In genomic region chr3:107272885-107273284, GRCh38 we compare ENCODE assay signal across 22 cellular contexts.
"Had no signal": no experiment of that assay in that cellular context is flagged by ENCODE, and none has a peak within 500 bp of the region (broad histone marks: within the 10 kb centered on the region; RNA-seq: fewer than 3 reads in every experiment).

No MANE protein-coding gene starts in this region.

- FAIRE-seq: endometrium had no signal

- H3K4me1 Mint-ChIP-seq: activated naive CD4-positive, alpha-beta T cell treated with anti-CD3 and anti-CD28 coated beads, Interleukin-2, amount 10 ng/mL, durations not matched to agents 7 days and 5 days; immature natural killer cell; naive thymus-derived CD8-positive, alpha-beta T cell; neural progenitor cell had no signal

- H3K4me1 ChIP-seq: lower lobe of right lung, neural progenitor cell, sigmoid colon, uterus had no signal

- H3K27ac Mint-ChIP-seq: activated CD4-positive, alpha-beta memory T cell treated with anti-CD3 and anti-CD28 coated beads for 36 hours; activated naive CD4-positive, alpha-beta T cell treated with anti-CD3 and anti-CD28 coated beads, Interleukin-2, amount 10 ng/mL, durations not matched to agents 7 days and 5 days; immature natural killer cell; mesothelial cell of epicardium; naive thymus-derived CD8-positive, alpha-beta T cell; neural progenitor cell had no signal

- H3K4me3 ChIP-seq: lower lobe of right lung, neural progenitor cell, sigmoid colon, smooth muscle cell, uterus had no signal

- H3K4me3 Mint-ChIP-seq: activated CD4-positive, alpha-beta memory T cell treated with anti-CD3 and anti-CD28 coated beads for 36 hours; activated naive CD4-positive, alpha-beta T cell treated with anti-CD3 and anti-CD28 coated beads, Interleukin-2, amount 10 ng/mL, durations not matched to agents 7 days and 5 days; immature natural killer cell; mesothelial cell of epicardium; naive thymus-derived CD8-positive, alpha-beta T cell; neural progenitor cell had no signal

- DNase-seq: activated CD4-positive, alpha-beta memory T cell treated with anti-CD3 and anti-CD28 coated beads for 36 hours; activated CD4-positive, alpha-beta T cell treated with anti-CD3 and anti-CD28 coated beads for 48 hours; activated effector memory CD4-positive, alpha-beta T cell treated with anti-CD3 and anti-CD28 coated beads, Interleukin-2, amount 50 U/mL, for 16 hours; activated naive CD4-positive, alpha-beta T cell treated with anti-CD3 and anti-CD28 coated beads, Interleukin-2, amount 10 ng/mL, durations not matched to agents 7 days and 5 days; effector CD4-positive, alpha-beta T cell; erythroblast; foreskin fibroblast; immature natural killer cell; lower lobe of right lung; naive thymus-derived CD8-positive, alpha-beta T cell; retina; sigmoid colon; stimulated activated CD4-positive, alpha-beta T cell treated with anti-CD3 and anti-CD28 coated beads, Interleukin-15, amount 100 ng/mL, for 24 hours; stimulated activated CD8-positive, alpha-beta memory T cell treated with anti-CD3 and anti-CD28 coated beads, Interleukin-4, amount 100 ng/mL, for 48 hours; stimulated activated naive CD8-positive, alpha-beta T cell treated with anti-CD3 and anti-CD28 coated beads, Interleukin-15, Interleukin-2, amounts not matched to agents 100 U/mL and 50 U/mL, for 24 hours; T-helper 2 cell; uterus had no signal

- H3K9me3 Mint-ChIP-seq: activated CD4-positive, alpha-beta memory T cell treated with anti-CD3 and anti-CD28 coated beads for 36 hours; activated naive CD4-positive, alpha-beta T cell treated with anti-CD3 and anti-CD28 coated beads, Interleukin-2, amount 10 ng/mL, durations not matched to agents 7 days and 5 days; immature natural killer cell; mesothelial cell of epicardium; naive thymus-derived CD8-positive, alpha-beta T cell; neural progenitor cell had no signal

- H3K36me3 ChIP-seq: lower lobe of right lung, neural progenitor cell, sigmoid colon, uterus had no signal

- H3K9me3 ChIP-seq: lower lobe of right lung, sigmoid colon, uterus had no signal

- H3K4me2 ChIP-seq: neural progenitor cell, smooth muscle cell had no signal

- H3K9ac ChIP-seq: neural progenitor cell had no signal

- H3K27ac ChIP-seq: lower lobe of right lung, neural progenitor cell, sigmoid colon, uterus had no signal

- H2AFZ ChIP-seq: neural progenitor cell had no signal

- H3K27me3 ChIP-seq: neural progenitor cell, sigmoid colon, uterus had no signal

- ATAC-seq: left lobe of liver; lower lobe of right lung; naive thymus-derived CD8-positive, alpha-beta T cell; stimulated activated naive CD8-positive, alpha-beta T cell treated with anti-CD3 and anti-CD28 coated beads, Interleukin-15, Interleukin-2, amounts not matched to agents 100 U/mL and 50 U/mL, for 24 hours had no signal

- H3K36me3 Mint-ChIP-seq: activated CD4-positive, alpha-beta memory T cell treated with anti-CD3 and anti-CD28 coated beads for 36 hours; activated naive CD4-positive, alpha-beta T cell treated with anti-CD3 and anti-CD28 coated beads, Interleukin-2, amount 10 ng/mL, durations not matched to agents 7 days and 5 days; immature natural killer cell; mesothelial cell of epicardium; naive thymus-derived CD8-positive, alpha-beta T cell; neural progenitor cell had no signal
